ENCODE assay signal across 1 cellular context in genomic region chr7:100428967-100429636, GRCh38.
TF ChIP-seq lines count a peak whose summit lies in the region.

No MANE protein-coding gene starts in this region.

TF ChIP-seq in HepG2, 621 proteins besides CTCF, POLR2A, EP300 and RAD21 (continued from another document and continues in another):
- TF ChIP-seq ZNF530 (CRISPR knock-in tag; IDR thresholded peaks at IDR 0.05; ENCODE audit: low read depth) (no peak), BCL3 (CRISPR knock-in tag; IDR thresholded peaks at IDR 0.05) (no peak; the same call in 1 of the 2 replicates), ZNF580 (CRISPR knock-in tag; IDR thresholded peaks at IDR 0.05; ENCODE audit: borderline replicate concordance, low read depth) (no peak; the same call in 1 of the 2 replicates), ZNF557 (CRISPR knock-in tag; IDR thresholded peaks at IDR 0.05) (peak; percentile 74; the same call in 1 of the 2 replicates), YEATS4 (CRISPR knock-in tag; IDR thresholded peaks at IDR 0.05; ENCODE audit: borderline replicate concordance) (peak; percentile 33; the same call in 1 of the 2 replicates), ZNF333 (CRISPR knock-in tag; IDR thresholded peaks at IDR 0.05; ENCODE audit: borderline replicate concordance) (no peak; the same call in 1 of the 2 replicates), GATA4 (IDR thresholded peaks at IDR 0.05; ENCODE audit: borderline replicate concordance, low read depth) (no peak; the same call in 1 of the 2 replicates), ZNF569 (CRISPR knock-in tag; IDR thresholded peaks at IDR 0.05; ENCODE audit: borderline replicate concordance) (0 out of 2 replicates have a peak, but pooled peaks have one; percentile 8), STAT6 (CRISPR knock-in tag; IDR thresholded peaks at IDR 0.05; ENCODE audit: borderline replicate concordance) (no peak), JUNB (CRISPR knock-in tag; IDR thresholded peaks at IDR 0.05; ENCODE audit: borderline replicate concordance) (no peak), ZNF570 (CRISPR knock-in tag; IDR thresholded peaks at IDR 0.05; ENCODE audit: borderline replicate concordance) (no peak), ZFX (CRISPR knock-in tag; IDR thresholded peaks at IDR 0.05; ENCODE audit: low read depth) (no peak; the same call in 1 of the 2 replicates), KDM6A (CRISPR knock-in tag; IDR thresholded peaks at IDR 0.05; ENCODE audit: low read depth) (no peak; the same call in 1 of the 2 replicates), AKAP8 (CRISPR knock-in tag; IDR thresholded peaks at IDR 0.05) (0 out of 2 replicates have a peak, but pooled peaks have one; percentile 1), ZNF335 (CRISPR knock-in tag; IDR thresholded peaks at IDR 0.05) (no peak), LBX2 (CRISPR knock-in tag; IDR thresholded peaks at IDR 0.05; ENCODE audit: borderline replicate concordance) (no peak), ETV6 (CRISPR knock-in tag; conservative IDR thresholded peaks at IDR 0.05) (peak; percentile 47; the same call in 1 of the 2 replicates), ZBTB43 (CRISPR knock-in tag; conservative IDR thresholded peaks at IDR 0.05) (no peak), ZBTB38 (CRISPR knock-in tag; IDR thresholded peaks at IDR 0.05) (no peak; the same call in 1 of the 2 replicates), CEBPG (CRISPR knock-in tag; IDR thresholded peaks at IDR 0.05) (peak; percentile 22; the same call in 1 of the 2 replicates), ZNF577 (CRISPR knock-in tag; IDR thresholded peaks at IDR 0.05; ENCODE audit: borderline replicate concordance, low read depth) (no peak), NR2F1 (CRISPR knock-in tag; IDR thresholded peaks at IDR 0.05) (no peak), ZBTB14 (CRISPR knock-in tag; IDR thresholded peaks at IDR 0.05) (no peak), ARID2 (CRISPR knock-in tag; IDR thresholded peaks at IDR 0.05; ENCODE audit: borderline replicate concordance) (peak; percentile 14; the same call in 1 of the 2 replicates), GRHL1 (CRISPR knock-in tag; conservative IDR thresholded peaks at IDR 0.05) (no peak), MBD4 (IDR thresholded peaks at IDR 0.05; ENCODE audit: borderline replicate concordance, low read length) (no peak), TFDP2 (CRISPR knock-in tag; IDR thresholded peaks at IDR 0.05) (peak; percentile 93), ZSCAN21 (CRISPR knock-in tag; IDR thresholded peaks at IDR 0.05; ENCODE audit: borderline replicate concordance) (peak; percentile 53), MAFG (CRISPR knock-in tag; IDR thresholded peaks at IDR 0.05) (no peak), FOXP4 (CRISPR knock-in tag; IDR thresholded peaks at IDR 0.05) (peak; percentile 34; the same call in 1 of the 2 replicates), TIGD3 (CRISPR knock-in tag; IDR thresholded peaks at IDR 0.05; ENCODE audit: borderline replicate concordance) (no peak), ZNF747 (CRISPR knock-in tag; IDR thresholded peaks at IDR 0.05; ENCODE audit: borderline replicate concordance) (no peak), AGO1 (IDR thresholded peaks at IDR 0.05; ENCODE audit: low read depth, low read length, poor library complexity, severe bottlenecking) (no peak), BRD4 (CRISPR knock-in tag; IDR thresholded peaks at IDR 0.05) (no peak; the same call in 1 of the 2 replicates), SETDB1 (CRISPR knock-in tag; IDR thresholded peaks at IDR 0.05; ENCODE audit: borderline replicate concordance) (no peak), HNRNPL (IDR thresholded peaks at IDR 0.05; ENCODE audit: low read depth, low read length) (no peak), ZNF883 (CRISPR knock-in tag; IDR thresholded peaks at IDR 0.05; ENCODE audit: not compliant biosample characterization) (no peak), ZFP37 (CRISPR knock-in tag; IDR thresholded peaks at IDR 0.05; ENCODE audit: borderline replicate concordance) (0 out of 2 replicates have a peak, but pooled peaks have one; percentile 23), ATF7 (IDR thresholded peaks at IDR 0.05) (no peak), ATF7 (CRISPR knock-in tag; IDR thresholded peaks at IDR 0.05) (peak; percentile 65; the same call in 1 of the 2 replicates), ZNF703 (CRISPR knock-in tag; IDR thresholded peaks at IDR 0.05; ENCODE audit: borderline replicate concordance) (no peak), REL (CRISPR knock-in tag; conservative IDR thresholded peaks at IDR 0.05) (no peak), ZNF619 (CRISPR knock-in tag; IDR thresholded peaks at IDR 0.05) (no peak; the same call in 1 of the 2 replicates), ZUFSP (CRISPR knock-in tag; IDR thresholded peaks at IDR 0.05; ENCODE audit: borderline replicate concordance) (no peak), ZBTB44 (CRISPR knock-in tag; IDR thresholded peaks at IDR 0.05) (no peak)
